In the genomic region with DNA sequence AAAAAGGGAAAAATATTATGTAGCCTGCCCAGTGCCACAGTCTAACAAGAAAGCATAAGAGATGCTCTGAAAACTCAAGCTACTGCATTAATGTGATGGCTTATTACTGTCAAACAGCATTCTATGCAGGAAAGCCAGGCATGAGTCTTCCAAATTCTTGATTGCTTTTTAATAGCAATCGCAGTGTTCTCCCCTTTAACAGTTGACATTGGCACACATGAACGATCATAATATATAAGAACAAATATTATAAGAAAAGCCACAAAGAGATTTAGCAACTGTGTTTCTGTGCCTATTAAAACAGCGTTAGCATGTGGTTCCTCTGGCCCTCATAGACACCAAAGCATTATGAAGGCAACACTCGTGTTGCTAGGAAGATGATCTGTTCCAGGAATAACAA, we compare ENCODE assay signal across 19 cellular contexts.
"Had no signal": no experiment of that assay in that cellular context is flagged by ENCODE, and none has a peak within 500 bp of the region (broad histone marks: within the 10 kb centered on the region; RNA-seq: fewer than 3 reads in every experiment).

No MANE protein-coding gene starts in this region.

- H3K9me3 ChIP-seq: SJCRH30 had no signal

- H3K27ac ChIP-seq: SJCRH30 had no signal

- H3K36me3 ChIP-seq: SJCRH30 had no signal

- H3K4me3 ChIP-seq: SJCRH30 had no signal

- DNase-seq: IMR-90, Karpas-422, KG1, MM.1S, NCI-H1092 treated with DMSO at 0.1 percent for 48 hours, NCI-H1436, NCI-H187, NCI-H2029 treated with DMSO at 0.1 percent for 48 hours, NCI-H446 treated with DMSO at 0.1 percent for 48 hours, NCI-H510A treated with DMSO at 0.1 percent for 48 hours, NCI-H526, NCI-H82, SHP77 treated with DMSO at 0.1 percent for 48 hours, SJCRH30, T-helper 1 cell had no signal

- H3K27me3 ChIP-seq: SJCRH30 had no signal

- ATAC-seq: HepG2, Panc1, Right ventricle myocardium inferior, SK-N-SH treated with all-trans-retinoic acid at 6 μM for 48 hours had no signal

- FAIRE-seq: HepG2 had no signal
